Comparison of ENCODE assay signal across 19 cellular contexts in the genomic region with DNA sequence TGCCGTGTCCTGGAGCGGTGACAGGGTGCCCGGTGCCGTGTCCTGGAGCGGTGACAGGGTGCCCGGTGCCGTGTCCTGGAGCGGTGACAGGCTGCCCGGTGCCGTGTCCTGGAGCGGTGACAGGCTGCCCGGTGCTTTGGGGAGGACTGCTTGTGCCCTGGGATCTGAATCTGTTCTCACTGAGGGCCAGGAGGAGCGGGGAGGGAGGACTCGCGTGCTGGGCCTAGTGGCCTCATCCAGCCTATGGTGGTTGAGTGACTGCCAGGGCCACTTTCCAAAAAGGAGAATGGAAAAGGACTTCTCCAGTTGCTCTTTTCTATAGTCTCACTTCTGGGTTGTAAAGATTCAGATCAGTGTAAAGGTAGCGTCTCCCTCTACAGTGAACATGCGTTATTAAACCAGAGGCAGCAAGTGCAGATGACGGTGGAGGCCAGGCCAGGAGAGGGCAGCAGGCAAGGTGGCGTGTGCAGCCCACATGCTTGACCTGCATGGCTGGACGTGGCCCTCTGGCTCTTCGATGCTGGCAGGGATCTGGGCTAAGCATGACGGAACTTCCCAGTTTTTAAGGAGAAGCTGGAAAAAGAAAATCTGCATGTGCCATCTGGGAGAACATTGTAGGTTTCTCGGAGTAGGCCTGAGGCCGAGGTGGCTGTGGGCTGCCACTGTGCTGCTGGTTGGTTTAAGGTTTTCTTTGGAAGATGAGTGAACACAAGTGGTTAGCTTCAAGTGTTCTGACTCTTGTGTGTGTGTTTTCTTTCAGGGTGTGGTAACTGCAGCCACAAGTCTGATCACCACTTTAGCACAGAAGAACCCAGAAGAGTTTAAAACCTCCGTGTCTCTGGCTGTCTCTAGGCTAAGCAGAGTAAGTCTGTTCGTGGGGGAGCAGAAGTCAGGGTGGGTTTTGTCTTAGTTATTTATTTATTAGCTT. TPM values are rescaled to one million over a fixed set of nuclear protein-coding genes. Genes with fewer than 3 reads are reported as not detected.
DNase-seq lines count a peak whose midpoint lies in the region; ATAC-seq and TF ChIP-seq lines count a peak whose summit lies in the region.
"Had no signal": no experiment of that assay in that cellular context is flagged by ENCODE, and none has a peak within 500 bp of the region (broad histone marks: within the 10 kb centered on the region; RNA-seq: fewer than 3 reads in every experiment).

No MANE protein-coding gene starts in this region.

- no peak overlapping the region for H3K9ac ChIP-seq in endodermal cell (ENCODE audit: extremely low read depth, low read length, poor library complexity, severe bottlenecking)

- no peak for DNase-seq in AG04449 (ENCODE audit: low read depth, low spot score)
- DNase-seq in endodermal cell: no peak
- DNase-seq in neural crest cell (ENCODE audit: low read depth, low spot score): no peak
- no peak for DNase-seq in uterus
- DNase-seq in iPS-NIHi7 (ENCODE audit: extremely low spot score): no peak
- no peak for DNase-seq in NCI-H2107 (lab: John Stamatoyannopoulos, UW)
- DNase-seq: activated CD4-positive, CD25-positive, alpha-beta regulatory T cell; cortex of kidney; mesendoderm; NCI-H1092 treated with DMSO at 0.1 percent for 48 hours; NCI-H446; occipital lobe; SW 1271; tibial artery had no signal

- peak; percentile 4 for TF ChIP-seq CTCF in AG04449 (IDR thresholded peaks at IDR 0.05; ENCODE audit: insufficient read depth, low read length, missing control alignments)
- TF ChIP-seq CTCF in HEK293 (tag by site-specific recombination; IDR thresholded peaks at IDR 0.05): no peak
- peak; percentile 43 for TF ChIP-seq CTCF in endodermal cell (conservative IDR thresholded peaks at IDR 0.05)
- TF ChIP-seq CTCF in neural crest cell (conservative IDR thresholded peaks at IDR 0.05): no peak
- no peak for TF ChIP-seq CTCF in uterus (IDR thresholded peaks at IDR 0.05)

- H3K4me1 Mint-ChIP-seq in endodermal cell (peaks cover 4% of the 10 kb centered on the region), neural crest cell (peaks cover 4% of the 10 kb centered on the region)

- no peak overlapping the region for H3K4me3 ChIP-seq in AG04449 (ENCODE audit: low read depth, low read length)
- H3K4me3 ChIP-seq in HEK293 (ENCODE audit: low read depth, low read length): no peak overlapping the region
- H3K4me3 ChIP-seq in endodermal cell (ENCODE audit: low read length): no peak overlapping the region
- H3K4me3 ChIP-seq in uterus: no peak overlapping the region
- H3K4me3 ChIP-seq: BLaER1 treated with 17β-estradiol and CSF1 and Interleukin-3, amounts not matched to agents 10 nM and 100 nM; esophagus muscularis mucosa; tibial artery had no signal

- WGBS in endodermal cell (ENCODE audit: insufficient coverage in 1 of 2, insufficient read length in 1 of 2), 2 experiments: 94 to 95% methylated on average over 23 to 26 of the region's 26 CpGs

- CTCF ChIA-PET in AG04449 (lab: Yijun Ruan, JAX): interaction anchor here (1.0 to 1.3 kb wide), 2 partner anchors 9 to 36 kb away, joined by 3 to 4 read pairs; no protein-coding TSS in a partner anchor
- CTCF ChIA-PET in HEK293 (lab: Yijun Ruan, JAX): interaction anchor here (0.7 kb wide), 1 partner anchor 46 kb away, joined by 3 read pairs; no protein-coding TSS in a partner anchor

- H3K9me3 ChIP-seq in HEK293 (ENCODE audit: control insufficient read depth, insufficient read depth, low read depth, low read length): no peaks in the 10 kb centered on the region
- no peaks in the 10 kb centered on the region for H3K9me3 ChIP-seq in endodermal cell (ENCODE audit: control insufficient read depth, low read length)
- no peaks in the 10 kb centered on the region for H3K9me3 ChIP-seq in uterus
- H3K9me3 ChIP-seq: BLaER1 treated with 17β-estradiol and CSF1 and Interleukin-3, amounts not matched to agents 10 nM and 100 nM; esophagus muscularis mucosa; tibial artery had no signal

- H3K9me3 Mint-ChIP-seq in endodermal cell (no peaks in the 10 kb centered on the region), neural crest cell (no peaks in the 10 kb centered on the region)

- H3K27ac Mint-ChIP-seq in endodermal cell (no peak overlapping the region), neural crest cell (ENCODE audit: unreplicated experiment) (peak overlapping the region; percentile 75)
- H3K27ac Mint-ChIP-seq: activated naive CD8-positive, alpha-beta T cell had no signal

- no peaks in the 10 kb centered on the region for H3K4me1 ChIP-seq in HEK293 (ENCODE audit: control insufficient read depth, insufficient read depth, low read length)
- H3K4me1 ChIP-seq in endodermal cell (ENCODE audit: control insufficient read depth, insufficient read depth, low read length): no peaks in the 10 kb centered on the region
- H3K4me1 ChIP-seq in uterus: no peaks in the 10 kb centered on the region

- intact Hi-C loops in uterus (cut with DNase I; ENCODE audit: low total_unique reads): no loop called here

- TF ChIP-seq POLR2A in uterus (IDR thresholded peaks at IDR 0.05): no peak

- H3K27ac ChIP-seq in HEK293 (ENCODE audit: extremely low read depth, low read depth, low read length) (no peak overlapping the region), endodermal cell (ENCODE audit: low read depth, low read length) (no peak overlapping the region), uterus (no peak overlapping the region)
- H3K27ac ChIP-seq: esophagus muscularis mucosa had no signal

- no peak for ATAC-seq in GM18907 (IDR thresholded peaks at IDR 0.05; ENCODE audit: unreplicated experiment)

- H3K4me3 Mint-ChIP-seq in endodermal cell: no peak overlapping the region
- H3K4me3 Mint-ChIP-seq in neural crest cell: no peak overlapping the region
- H3K4me3 Mint-ChIP-seq: activated naive CD8-positive, alpha-beta T cell had no signal

- H3K36me3 ChIP-seq in HEK293 (ENCODE audit: control insufficient read depth in 2 of 2, insufficient read depth in 1 of 2, low read length in 2 of 2): peaks cover 4 to 79% of the 10 kb centered on the region in 2 experiments; a peak in 2 of 3 replicates
- H3K36me3 ChIP-seq in endodermal cell (ENCODE audit: control insufficient read depth, insufficient read depth, low read length): peaks cover 63% of the 10 kb centered on the region
- H3K36me3 ChIP-seq in uterus: no peaks in the 10 kb centered on the region

- peaks cover 62% of the 10 kb centered on the region for H3K36me3 Mint-ChIP-seq in endodermal cell (ENCODE audit: low read depth)
- H3K36me3 Mint-ChIP-seq in neural crest cell (ENCODE audit: low read depth): peaks cover 8% of the 10 kb centered on the region
- H3K36me3 Mint-ChIP-seq: activated naive CD8-positive, alpha-beta T cell had no signal

- POLR2A ChIA-PET in AG04449 (lab: Yijun Ruan, JAX): no interaction called here
- POLR2A ChIA-PET in HEK293 (lab: Yijun Ruan, JAX): no interaction called here

- H3K27me3 ChIP-seq in endodermal cell (ENCODE audit: control insufficient read depth, insufficient read depth, low read length, poor library complexity, severe bottlenecking) (no peaks in the 10 kb centered on the region), uterus (no peaks in the 10 kb centered on the region)
- H3K27me3 ChIP-seq: BLaER1 treated with 17β-estradiol and CSF1 and Interleukin-3, amounts not matched to agents 10 nM and 100 nM; esophagus muscularis mucosa; tibial artery had no signal

- H3K27me3 Mint-ChIP-seq in endodermal cell (ENCODE audit: insufficient read depth): no peaks in the 10 kb centered on the region
- H3K27me3 Mint-ChIP-seq in neural crest cell (ENCODE audit: low read depth): no peaks in the 10 kb centered on the region
- H3K27me3 Mint-ChIP-seq: activated naive CD8-positive, alpha-beta T cell had no signal

TF ChIP-seq in HEK293, 187 proteins besides CTCF, POLR2A, EP300 and RAD21:
- TF ChIP-seq, protein P1, sequence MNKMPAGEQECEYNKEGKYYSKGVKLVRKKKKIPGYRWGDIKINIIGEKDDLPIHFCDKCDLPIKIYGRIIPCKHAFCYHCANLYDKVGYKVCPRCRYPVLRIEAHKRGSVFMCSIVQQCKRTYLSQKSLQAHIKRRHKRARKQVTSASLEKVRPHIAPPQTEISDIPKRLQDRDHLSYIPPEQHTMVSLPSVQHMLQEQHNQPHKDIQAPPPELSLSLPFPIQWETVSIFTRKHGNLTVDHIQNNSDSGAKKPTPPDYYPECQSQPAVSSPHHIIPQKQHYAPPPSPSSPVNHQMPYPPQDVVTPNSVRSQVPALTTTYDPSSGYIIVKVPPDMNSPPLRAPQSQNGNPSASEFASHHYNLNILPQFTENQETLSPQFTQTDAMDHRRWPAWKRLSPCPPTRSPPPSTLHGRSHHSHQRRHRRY (tag by site-specific recombination; IDR thresholded peaks at IDR 0.05): no peak
- 0 out of 2 replicates have a peak, but pooled peaks have one; percentile 24 for TF ChIP-seq KLF1 (tag by site-specific recombination; IDR thresholded peaks at IDR 0.05)

RNA-seq across cellular contexts. Expression of gene AP2A2, which starts 55.0 kb away (rescaled TPM):
- total RNA-seq in endodermal cell (10 to 100 TPM; 79.4 to 97.7 TPM), neural crest cell (75.5 and 78.1 TPM in 2 replicates), uterus (100 to 1,000 TPM in 1 of 4 donors, 10 to 100 TPM in 3; 25.6 to 120 (median 40.4) TPM)
- 62.5 TPM for polyA plus RNA-seq in endodermal cell (2013, experiment 1 of 2)
- polyA plus RNA-seq in endodermal cell (2013, experiment 2 of 2): 49.7 TPM

RNA-seq across cellular contexts. Expression of gene MUC6, which starts 55.8 kb away (rescaled TPM):
- total RNA-seq in endodermal cell (under 1 TPM; 0.26 to 0.40 TPM), neural crest cell (not detected in 2 replicates), uterus (1 to 10 TPM in 1 of 4 donors, under 1 TPM in 1, not detected in 2; 0.43 to 3.5 TPM)
- polyA plus RNA-seq in endodermal cell (2013, experiment 1 of 2): 0.04 TPM
- polyA plus RNA-seq in endodermal cell (2013, experiment 2 of 2): not detected
- total RNA-seq: esophagus muscularis mucosa, occipital lobe had no signal

Comparison
In these comparisons a context has a peak if more than half of its experiments do, and no peak if none do; other contexts are left out.
1. CTCF ChIP-seq: peak in AG04449 (single experiment) and endodermal cell (single experiment); none in HEK293 (single experiment), neural crest cell (single experiment) and uterus (0 of 4).